ENCODE assay signal across 20 cellular contexts in the genomic region with DNA sequence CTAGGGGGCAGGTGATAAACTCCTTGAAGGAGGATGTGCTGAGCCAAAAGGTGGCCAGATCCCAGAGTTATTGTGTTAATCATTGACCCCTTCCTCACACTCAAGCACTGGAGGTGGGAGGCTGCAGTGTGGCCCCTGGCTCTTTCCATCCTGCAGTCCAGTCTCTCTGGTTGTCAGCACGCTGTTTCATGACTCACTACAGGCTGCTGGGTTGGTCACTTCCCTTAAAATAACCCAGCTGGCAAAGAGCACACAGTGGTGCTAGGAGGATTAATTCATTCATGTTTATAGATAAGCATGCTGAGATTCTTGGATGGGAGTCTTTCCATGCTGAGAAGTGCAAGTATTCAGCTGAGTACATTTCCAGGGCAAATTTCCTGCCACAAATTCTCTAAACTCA.
DNase-seq lines count a peak whose midpoint lies in the region; ATAC-seq and TF ChIP-seq lines count a peak whose summit lies in the region.
"Had no signal": no experiment of that assay in that cellular context is flagged by ENCODE, and none has a peak within 500 bp of the region (broad histone marks: within the 10 kb centered on the region; RNA-seq: fewer than 3 reads in every experiment).

No MANE protein-coding gene starts in this region.

- intact Hi-C loops in Right ventricle myocardium superior (cut with DNase I), result no loop called here

- H3K9ac ChIP-seq in endodermal cell (ENCODE audit: extremely low read depth, low read length, poor library complexity, severe bottlenecking), result no peak overlapping the region

- H3K4me1 ChIP-seq in endodermal cell (ENCODE audit: control insufficient read depth, insufficient read depth, low read length), result no peaks in the 10 kb centered on the region
- H3K4me1 ChIP-seq: foreskin keratinocyte had no signal

- peaks cover 2% of the 10 kb centered on the region for H3K27me3 Mint-ChIP-seq in activated naive CD8-positive, alpha-beta T cell treated with anti-CD3 and anti-CD28 coated beads, Interleukin-2, amount 50 U/mL, for 24 hours
- H3K27me3 Mint-ChIP-seq in endodermal cell (ENCODE audit: insufficient read depth) (peaks cover 8% of the 10 kb centered on the region), WTC11 (ENCODE audit: low read depth) (no peaks in the 10 kb centered on the region)

- TF ChIP-seq CTCF in endodermal cell (conservative IDR thresholded peaks at IDR 0.05) (no peak), WTC11 (IDR thresholded peaks at IDR 0.05) (no peak)

- no peak overlapping the region for H3K27ac Mint-ChIP-seq in activated naive CD8-positive, alpha-beta T cell treated with anti-CD3 and anti-CD28 coated beads, Interleukin-2, amount 50 U/mL, for 24 hours
- no peak overlapping the region for H3K27ac Mint-ChIP-seq in endodermal cell
- H3K27ac Mint-ChIP-seq in WTC11, result no peak overlapping the region; the same call in 1 of the 2 replicates
- H3K27ac Mint-ChIP-seq: activated T-helper 2 cell treated with anti-CD3 and anti-CD28 coated beads, Interferon-gamma antibody, Interleukin-2, Interleukin-4, amounts not matched to agents 10 μg/mL and 5 μg/mL and 100 μg/mL, durations not matched to agents 14 hours and 24 hours and 36 hours; CD4-positive, CD25-positive, alpha-beta regulatory T cell; natural killer cell; stimulated activated effector memory CD8-positive, alpha-beta T cell treated with anti-CD3 and anti-CD28 coated beads, Interleukin-12 subunit alpha, Interleukin-12 subunit beta, amount 100 ng/mL, for 72 hours had no signal

- no peaks in the 10 kb centered on the region for H3K9me3 ChIP-seq in endodermal cell (ENCODE audit: control insufficient read depth, low read length)
- H3K9me3 ChIP-seq: tibial artery had no signal

- H3K4me3 ChIP-seq in endodermal cell (ENCODE audit: low read length), result no peak overlapping the region
- H3K4me3 ChIP-seq: tibial artery had no signal

- H3K4me3 Mint-ChIP-seq in activated naive CD8-positive, alpha-beta T cell treated with anti-CD3 and anti-CD28 coated beads, Interleukin-2, amount 50 U/mL, for 24 hours, result no peak overlapping the region
- H3K4me3 Mint-ChIP-seq in endodermal cell, result no peak overlapping the region
- H3K4me3 Mint-ChIP-seq in WTC11, result no peak overlapping the region
- H3K4me3 Mint-ChIP-seq: CD4-positive, CD25-positive, alpha-beta regulatory T cell; natural killer cell; stimulated activated effector memory CD8-positive, alpha-beta T cell treated with anti-CD3 and anti-CD28 coated beads, Interleukin-12 subunit alpha, Interleukin-12 subunit beta, amount 100 ng/mL, for 72 hours had no signal

- H3K9me3 Mint-ChIP-seq in activated naive CD8-positive, alpha-beta T cell treated with anti-CD3 and anti-CD28 coated beads, Interleukin-2, amount 50 U/mL, for 24 hours, result no peaks in the 10 kb centered on the region
- H3K9me3 Mint-ChIP-seq in endodermal cell (no peaks in the 10 kb centered on the region), WTC11 (no peaks in the 10 kb centered on the region)
- H3K9me3 Mint-ChIP-seq: activated T-helper 2 cell treated with anti-CD3 and anti-CD28 coated beads, Interferon-gamma antibody, Interleukin-2, Interleukin-4, amounts not matched to agents 10 μg/mL and 5 μg/mL and 100 μg/mL, durations not matched to agents 14 hours and 24 hours and 36 hours; natural killer cell; stimulated activated effector memory CD8-positive, alpha-beta T cell treated with anti-CD3 and anti-CD28 coated beads, Interleukin-12 subunit alpha, Interleukin-12 subunit beta, amount 100 ng/mL, for 72 hours had no signal

- H3K36me3 ChIP-seq in endodermal cell (ENCODE audit: control insufficient read depth, insufficient read depth, low read length), result no peaks in the 10 kb centered on the region
- H3K36me3 ChIP-seq: tibial artery had no signal

- peaks cover 6% of the 10 kb centered on the region for H3K27me3 ChIP-seq in endodermal cell (ENCODE audit: control insufficient read depth, insufficient read depth, low read length, poor library complexity, severe bottlenecking)
- H3K27me3 ChIP-seq: foreskin keratinocyte, tibial artery had no signal

- peak; percentile 38 for ATAC-seq in Right ventricle myocardium superior (ENCODE audit: poor library complexity)
- no peak for ATAC-seq in GM18870 (IDR thresholded peaks at IDR 0.05; ENCODE audit: unreplicated experiment)
- no peak for ATAC-seq in activated naive CD8-positive, alpha-beta T cell treated with anti-CD3 and anti-CD28 coated beads, Interleukin-2, amount 50 U/mL, for 24 hours
- ATAC-seq in WTC11, result no peak
- ATAC-seq: activated CD4-positive, CD25-positive, alpha-beta regulatory T cell treated with anti-CD3 and anti-CD28 coated beads, Interleukin-2, amount 50 U/mL, for 24 hours; foreskin keratinocyte; natural killer cell; stimulated activated effector memory CD8-positive, alpha-beta T cell treated with anti-CD3 and anti-CD28 coated beads, Interleukin-12 subunit alpha, Interleukin-12 subunit beta, amount 100 ng/mL, for 72 hours had no signal

- POLR2A ChIA-PET in WTC11 (lab: Charles Lee), result no interaction called here

- no peak overlapping the region for H3K27ac ChIP-seq in endodermal cell (ENCODE audit: low read depth, low read length)
- H3K27ac ChIP-seq: foreskin keratinocyte, tibial artery had no signal

- CTCF ChIA-PET in WTC11 (lab: Charles Lee), result interaction anchor here (1.2 kb wide), 1 partner anchor 29 kb away, joined by 3 read pairs; no protein-coding TSS in a partner anchor

- WGBS in endodermal cell (ENCODE audit: insufficient coverage in 1 of 2, insufficient read length in 1 of 2), 2 experiments, result 97% methylated on average over 1 of the region's 1 CpG; no CpG with 5 or more reads in 1 of the 2 experiments

- H3K4me1 Mint-ChIP-seq in activated naive CD8-positive, alpha-beta T cell treated with anti-CD3 and anti-CD28 coated beads, Interleukin-2, amount 50 U/mL, for 24 hours, result peaks cover 3% of the 10 kb centered on the region
- no peaks in the 10 kb centered on the region for H3K4me1 Mint-ChIP-seq in endodermal cell
- H3K4me1 Mint-ChIP-seq in WTC11, result peaks cover 1% of the 10 kb centered on the region; the same call in 1 of the 2 replicates
- H3K4me1 Mint-ChIP-seq: natural killer cell; stimulated activated effector memory CD8-positive, alpha-beta T cell treated with anti-CD3 and anti-CD28 coated beads, Interleukin-12 subunit alpha, Interleukin-12 subunit beta, amount 100 ng/mL, for 72 hours had no signal

- peak; percentile 72 for DNase-seq in AG08395 (ENCODE audit: low spot score)
- DNase-seq in M059J (ENCODE audit: low read depth), result peak; percentile 50
- DNase-seq in Right ventricle myocardium superior, result no peak
- peak; percentile 43 for DNase-seq in myocyte (ENCODE audit: low read depth)
- no peak for DNase-seq in activated naive CD8-positive, alpha-beta T cell treated with anti-CD3 and anti-CD28 coated beads, Interleukin-2, amount 50 U/mL, for 24 hours
- no peak for DNase-seq in endodermal cell
- no peak for DNase-seq in WTC11 (ENCODE audit: low spot score)
- DNase-seq: CD4-positive, CD25-positive, alpha-beta regulatory T cell; DMS79; foreskin keratinocyte; mammary epithelial cell; natural killer cell; NCI-H446; posterior cingulate gyrus; T-helper 2 cell had no signal

- H3K36me3 Mint-ChIP-seq in activated naive CD8-positive, alpha-beta T cell treated with anti-CD3 and anti-CD28 coated beads, Interleukin-2, amount 50 U/mL, for 24 hours (ENCODE audit: low read depth), result no peaks in the 10 kb centered on the region
- H3K36me3 Mint-ChIP-seq in endodermal cell (ENCODE audit: low read depth) (peaks cover 1% of the 10 kb centered on the region), WTC11 (no peaks in the 10 kb centered on the region)
- H3K36me3 Mint-ChIP-seq: CD4-positive, CD25-positive, alpha-beta regulatory T cell; natural killer cell; stimulated activated effector memory CD8-positive, alpha-beta T cell treated with anti-CD3 and anti-CD28 coated beads, Interleukin-12 subunit alpha, Interleukin-12 subunit beta, amount 100 ng/mL, for 72 hours had no signal

TF ChIP-seq in WTC11, 78 proteins besides CTCF, POLR2A, EP300 and RAD21 (continues in another document):
- TF ChIP-seq CREM (CRISPR knock-in tag; IDR thresholded peaks at IDR 0.05), result no peak
- no peak for TF ChIP-seq ELF4 (CRISPR knock-in tag; IDR thresholded peaks at IDR 0.05; ENCODE audit: low read depth)
- no peak for TF ChIP-seq NR1H2 (CRISPR knock-in tag; IDR thresholded peaks at IDR 0.05)
- TF ChIP-seq, protein P1, sequence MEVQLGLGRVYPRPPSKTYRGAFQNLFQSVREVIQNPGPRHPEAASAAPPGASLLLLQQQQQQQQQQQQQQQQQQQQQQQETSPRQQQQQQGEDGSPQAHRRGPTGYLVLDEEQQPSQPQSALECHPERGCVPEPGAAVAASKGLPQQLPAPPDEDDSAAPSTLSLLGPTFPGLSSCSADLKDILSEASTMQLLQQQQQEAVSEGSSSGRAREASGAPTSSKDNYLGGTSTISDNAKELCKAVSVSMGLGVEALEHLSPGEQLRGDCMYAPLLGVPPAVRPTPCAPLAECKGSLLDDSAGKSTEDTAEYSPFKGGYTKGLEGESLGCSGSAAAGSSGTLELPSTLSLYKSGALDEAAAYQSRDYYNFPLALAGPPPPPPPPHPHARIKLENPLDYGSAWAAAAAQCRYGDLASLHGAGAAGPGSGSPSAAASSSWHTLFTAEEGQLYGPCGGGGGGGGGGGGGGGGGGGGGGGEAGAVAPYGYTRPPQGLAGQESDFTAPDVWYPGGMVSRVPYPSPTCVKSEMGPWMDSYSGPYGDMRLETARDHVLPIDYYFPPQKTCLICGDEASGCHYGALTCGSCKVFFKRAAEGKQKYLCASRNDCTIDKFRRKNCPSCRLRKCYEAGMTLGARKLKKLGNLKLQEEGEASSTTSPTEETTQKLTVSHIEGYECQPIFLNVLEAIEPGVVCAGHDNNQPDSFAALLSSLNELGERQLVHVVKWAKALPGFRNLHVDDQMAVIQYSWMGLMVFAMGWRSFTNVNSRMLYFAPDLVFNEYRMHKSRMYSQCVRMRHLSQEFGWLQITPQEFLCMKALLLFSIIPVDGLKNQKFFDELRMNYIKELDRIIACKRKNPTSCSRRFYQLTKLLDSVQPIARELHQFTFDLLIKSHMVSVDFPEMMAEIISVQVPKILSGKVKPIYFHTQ (CRISPR knock-in tag; IDR thresholded peaks at IDR 0.05), result no peak

Comparison
In these comparisons a context has a peak if more than half of its experiments do, and no peak if none do; other contexts are left out.
1. DNase-seq: peak in AG08395 (single experiment), M059J (single experiment) and myocyte (single experiment); none in Right ventricle myocardium superior (single experiment), activated naive CD8-positive, alpha-beta T cell treated with anti-CD3 and anti-CD28 coated beads, Interleukin-2, amount 50 U/mL, for 24 hours (single experiment), endodermal cell (single experiment) and WTC11 (single experiment).